ENCODE assay signal across 22 cellular contexts in genomic region chr22:11253000-11253511, GRCh38.
DNase-seq lines count a peak whose midpoint lies in the region; ATAC-seq and TF ChIP-seq lines count a peak whose summit lies in the region.
"Had no signal": no experiment of that assay in that cellular context is flagged by ENCODE, and none has a peak within 500 bp of the region (broad histone marks: within the 10 kb centered on the region; RNA-seq: fewer than 3 reads in every experiment).

No MANE protein-coding gene starts in this region.

- no peaks in the 10 kb centered on the region for H3K36me3 ChIP-seq in psoas muscle (ENCODE audit: insufficient read depth in 1 of 2, low read depth in 1 of 2)
- H3K36me3 ChIP-seq: brain microvascular endothelial cell, uterus had no signal

- intact Hi-C loops in left cardiac atrium (cut with DNase I): no loop called here
- intact Hi-C loops in psoas muscle (cut with DNase I): no loop called here

- TF ChIP-seq CTCF in GM10266 (IDR thresholded peaks at IDR 0.05; ENCODE audit: control insufficient read depth, insufficient read depth, low read depth, missing control alignments) (no peak), psoas muscle (IDR thresholded peaks at IDR 0.05) (no peak)

- DNase-seq in Ammon's horn (ENCODE audit: low spot score): peak; percentile 0
- peak; percentile 11 for DNase-seq in GM10266 (ENCODE audit: extremely low spot score)
- DNase-seq in left cardiac atrium: peak; percentile 12
- peak; percentile 4 to 35 for DNase-seq in psoas muscle
- no peak for DNase-seq in superior temporal gyrus (ENCODE audit: extremely low spot score)
- no peak for DNase-seq in NCI-H69 (lab: John Stamatoyannopoulos, UW)
- no peak for DNase-seq in NCI-H446 treated with DMSO at 0.1 percent for 48 hours (lab: John Stamatoyannopoulos, UW)
- DNase-seq: activated CD4-positive, alpha-beta T cell treated with anti-CD3 and anti-CD28 coated beads, Interleukin-2, amount 10 ng/mL, durations not matched to agents 7 days and 5 days; activated CD8-positive, alpha-beta memory T cell treated with anti-CD3 and anti-CD28 coated beads, Interleukin-2, amount 10 ng/mL, durations not matched to agents 7 days and 5 days; brain microvascular endothelial cell; CD4-positive, CD25-positive, alpha-beta regulatory T cell; cortex of kidney; GM23248; NCI-H1417; NCI-H2081 treated with DMSO at 0.1 percent for 48 hours; NCI-H446; NK-92 treated with Interleukin-12 subunit alpha and Interleukin-12 subunit beta, amount 100 ng/mL, for 24 hours had no signal

- H3K27ac ChIP-seq in psoas muscle: no peak overlapping the region
- H3K27ac ChIP-seq: brain microvascular endothelial cell, GM23248, SK-N-MC, uterus, VCaP had no signal

- H3K4me3 ChIP-seq in psoas muscle: no peak overlapping the region
- H3K4me3 ChIP-seq: GM23248, lung, SK-N-MC, uterus had no signal

- ATAC-seq in left cardiac atrium: no peak
- no peak for ATAC-seq in psoas muscle
- ATAC-seq: activated CD8-positive, alpha-beta memory T cell treated with anti-CD3 and anti-CD28 coated beads, Interleukin-2, amount 10 ng/mL, durations not matched to agents 7 days and 5 days; T-helper 17 cell had no signal

- H3K27me3 ChIP-seq in psoas muscle (ENCODE audit: insufficient read depth in 3 of 3, low read length in 2 of 3): no peaks in the 10 kb centered on the region
- H3K27me3 ChIP-seq: brain microvascular endothelial cell, uterus had no signal

- WGBS in psoas muscle, 3 donors: 80 to 95% (median 89%) methylated on average over 41 to 48 of the region's 48 CpGs

- H3K4me1 ChIP-seq in psoas muscle: no peaks in the 10 kb centered on the region
- H3K4me1 ChIP-seq: uterus had no signal

- H3K9me3 ChIP-seq in psoas muscle: no peaks in the 10 kb centered on the region
- H3K9me3 ChIP-seq: uterus had no signal

Comparison
In these comparisons a context has a peak if more than half of its experiments do, and no peak if none do; other contexts are left out.
1. DNase-seq: peak in Ammon's horn (single experiment), GM10266 (single experiment), left cardiac atrium (single experiment) and psoas muscle (2 of 2); none in superior temporal gyrus (single experiment), NCI-H69 (single experiment) and NCI-H446 treated with DMSO at 0.1 percent for 48 hours (single experiment).